Comparison of ENCODE assay signal across 8 cellular contexts in the genomic region with DNA sequence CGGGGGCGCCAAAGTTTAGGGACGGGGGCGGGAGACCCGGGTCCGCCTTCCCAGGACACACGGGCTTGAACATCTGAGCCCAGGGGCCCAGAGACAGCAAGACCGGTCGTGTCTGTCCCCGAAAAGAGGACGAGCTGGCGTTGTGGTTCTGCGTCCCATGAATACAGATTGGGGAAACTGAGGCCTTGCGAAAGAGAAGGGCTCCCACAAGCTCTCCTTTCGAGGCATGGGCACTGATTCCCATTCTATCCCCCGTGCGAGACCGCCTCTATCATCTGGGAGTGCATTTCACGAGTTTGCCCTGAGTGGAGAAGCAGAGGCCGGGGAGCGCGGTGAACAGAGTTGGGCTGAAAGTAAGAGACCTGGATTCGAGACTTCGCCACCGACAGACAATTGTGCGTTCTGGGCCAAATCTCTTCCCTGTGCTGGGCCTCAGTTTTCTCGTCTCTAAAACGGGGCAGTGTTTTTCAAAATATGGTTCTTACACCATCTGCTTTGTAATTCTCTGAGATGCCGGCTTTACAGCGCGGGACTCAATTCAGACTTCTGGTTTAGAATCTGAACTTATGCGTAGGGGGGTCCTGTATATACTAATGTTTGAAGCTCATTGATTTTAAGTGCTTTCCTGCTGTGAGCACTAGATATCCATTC. TPM values are rescaled to one million over a fixed set of nuclear protein-coding genes. Genes with fewer than 3 reads are reported as not detected.
DNase-seq lines count a peak whose midpoint lies in the region; ATAC-seq and TF ChIP-seq lines count a peak whose summit lies in the region.

No MANE protein-coding gene starts in this region.

- ATAC-seq in GM18511 (IDR thresholded peaks at IDR 0.05; ENCODE audit: unreplicated experiment) (peak; percentile 36), HG03139 (IDR thresholded peaks at IDR 0.05; ENCODE audit: unreplicated experiment) (peak; percentile 22), GM21576 (IDR thresholded peaks at IDR 0.05; ENCODE audit: unreplicated experiment) (no peak)

- intact Hi-C loops in activated CD4-positive, alpha-beta T cell treated with anti-CD3 and anti-CD28 coated beads, Interleukin-2, amount 10 ng/mL, durations not matched to agents 24 days and 14 days (cut with micrococcal nuclease) = loop anchor here (5.0 kb wide), 2 partner anchors 67 to 193 kb away; partner anchors contain the start of genes MORC2 and TUG1

- peaks cover 4% of the 10 kb centered on the region for H3K27me3 Mint-ChIP-seq in activated CD4-positive, alpha-beta T cell treated with anti-CD3 and anti-CD28 coated beads, Interleukin-2, amount 10 ng/mL, durations not matched to agents 24 days and 14 days

- no peak for TF ChIP-seq CTCF in fibroblast of villous mesenchyme (IDR thresholded peaks at IDR 0.05; ENCODE audit: insufficient read depth, low read depth, low read length)
- TF ChIP-seq CTCF in parathyroid adenoma (IDR thresholded peaks at IDR 0.05) = no peak

- H3K36me3 Mint-ChIP-seq in activated CD4-positive, alpha-beta T cell treated with anti-CD3 and anti-CD28 coated beads, Interleukin-2, amount 10 ng/mL, durations not matched to agents 24 days and 14 days (ENCODE audit: low read depth) = peaks cover 9% of the 10 kb centered on the region

- peak; percentile 73 for DNase-seq in activated CD4-positive, alpha-beta T cell treated with anti-CD3 and anti-CD28 coated beads, Interleukin-2, amount 10 ng/mL, durations not matched to agents 24 days and 14 days
- peak; percentile 48 for DNase-seq in fibroblast of villous mesenchyme (ENCODE audit: low read depth)
- DNase-seq in NCI-H2029 (lab: John Stamatoyannopoulos, UW) = no peak
- no peak for DNase-seq in HCEC 1CT

- H3K36me3 ChIP-seq in parathyroid adenoma (ENCODE audit: control insufficient read depth, insufficient read depth, low read length) = no peaks in the 10 kb centered on the region

- peak overlapping the region; percentile 99 for H3K4me3 Mint-ChIP-seq in activated CD4-positive, alpha-beta T cell treated with anti-CD3 and anti-CD28 coated beads, Interleukin-2, amount 10 ng/mL, durations not matched to agents 24 days and 14 days

- no peaks in the 10 kb centered on the region for H3K9me3 ChIP-seq in parathyroid adenoma (ENCODE audit: control insufficient read depth, low read length)

- peaks cover 2% of the 10 kb centered on the region for H3K4me1 ChIP-seq in parathyroid adenoma

- no peak overlapping the region for H3K9ac ChIP-seq in parathyroid adenoma

- peak overlapping the region; percentile 97 for H3K27ac Mint-ChIP-seq in activated CD4-positive, alpha-beta T cell treated with anti-CD3 and anti-CD28 coated beads, Interleukin-2, amount 10 ng/mL, durations not matched to agents 24 days and 14 days

- no peaks in the 10 kb centered on the region for H3K27me3 ChIP-seq in parathyroid adenoma (ENCODE audit: control insufficient read depth, insufficient read depth, low read length)

- H3K4me1 Mint-ChIP-seq in activated CD4-positive, alpha-beta T cell treated with anti-CD3 and anti-CD28 coated beads, Interleukin-2, amount 10 ng/mL, durations not matched to agents 24 days and 14 days = peaks cover 29% of the 10 kb centered on the region

- H2AFZ ChIP-seq in parathyroid adenoma = peak overlapping the region; percentile 90

- peak overlapping the region; percentile 71 for H3K4me2 ChIP-seq in parathyroid adenoma (ENCODE audit: low read length)

- peaks cover 2% of the 10 kb centered on the region for H3K79me2 ChIP-seq in parathyroid adenoma

- H3K4me3 ChIP-seq in fibroblast of villous mesenchyme (ENCODE audit: low read depth, low read length) (peak overlapping the region; percentile 85), parathyroid adenoma (ENCODE audit: low read depth, low read length) (peak overlapping the region; percentile 77)

- H3K27ac ChIP-seq in parathyroid adenoma = peak overlapping the region; percentile 74

- no peaks in the 10 kb centered on the region for H3K9me3 Mint-ChIP-seq in activated CD4-positive, alpha-beta T cell treated with anti-CD3 and anti-CD28 coated beads, Interleukin-2, amount 10 ng/mL, durations not matched to agents 24 days and 14 days

RNA-seq across cellular contexts. Expression of gene RNF185, which starts 0.5 kb away (rescaled TPM):
- total RNA-seq in activated CD4-positive, alpha-beta T cell treated with anti-CD3 and anti-CD28 coated beads, Interleukin-2, amount 10 ng/mL, durations not matched to agents 24 days and 14 days = 17.0 and 19.4 TPM in 2 replicates
- 34.5 and 35.0 TPM in 2 replicates for total RNA-seq in fibroblast of villous mesenchyme

RNA-seq across cellular contexts. Expression of gene PLA2G3, which starts 20.1 kb away (rescaled TPM):
- not detected in 2 replicates for total RNA-seq in activated CD4-positive, alpha-beta T cell treated with anti-CD3 and anti-CD28 coated beads, Interleukin-2, amount 10 ng/mL, durations not matched to agents 24 days and 14 days
- total RNA-seq in fibroblast of villous mesenchyme = 0.32 and 0.43 TPM in 2 replicates

RNA-seq across cellular contexts. Expression of gene INPP5J, which starts 37.7 kb away (rescaled TPM):
- 0.07 and 0.26 TPM in 2 replicates for total RNA-seq in activated CD4-positive, alpha-beta T cell treated with anti-CD3 and anti-CD28 coated beads, Interleukin-2, amount 10 ng/mL, durations not matched to agents 24 days and 14 days
- 0.43 and 0.97 TPM in 2 replicates for total RNA-seq in fibroblast of villous mesenchyme

RNA-seq across cellular contexts. Expression of gene LIMK2, which starts 51.6 kb away (rescaled TPM):
- total RNA-seq in activated CD4-positive, alpha-beta T cell treated with anti-CD3 and anti-CD28 coated beads, Interleukin-2, amount 10 ng/mL, durations not matched to agents 24 days and 14 days = 34.2 and 35.9 TPM in 2 replicates
- total RNA-seq in fibroblast of villous mesenchyme = 50.1 and 50.3 TPM in 2 replicates

RNA-seq across cellular contexts. Expression of gene SELENOM, which starts 53.1 kb away (rescaled TPM):
- 7.4 and 8.2 TPM in 2 replicates for total RNA-seq in activated CD4-positive, alpha-beta T cell treated with anti-CD3 and anti-CD28 coated beads, Interleukin-2, amount 10 ng/mL, durations not matched to agents 24 days and 14 days
- total RNA-seq in fibroblast of villous mesenchyme = 152 and 155 TPM in 2 replicates

Comparison
In these comparisons a context has a peak if more than half of its experiments do, and no peak if none do; other contexts are left out.
1. DNase-seq: peak in activated CD4-positive, alpha-beta T cell treated with anti-CD3 and anti-CD28 coated beads, Interleukin-2, amount 10 ng/mL, durations not matched to agents 24 days and 14 days (single experiment) and fibroblast of villous mesenchyme (single experiment); none in NCI-H2029 (single experiment) and HCEC 1CT (single experiment).